ENCODE assay signal across 15 cellular contexts in genomic region chr20:49891486-49891885, GRCh38. TPM values are rescaled to one million over a fixed set of nuclear protein-coding genes. Genes with fewer than 3 reads are reported as not detected.
A peak's percentile ranks its signal among the peaks of the same experiment; 100 is the strongest.
DNase-seq lines count a peak whose midpoint lies in the region; ATAC-seq and TF ChIP-seq lines count a peak whose summit lies in the region.
"Had no signal": no experiment of that assay in that cellular context is flagged by ENCODE, and none has a peak within 500 bp of the region (broad histone marks: within the 10 kb centered on the region; RNA-seq: fewer than 3 reads in every experiment).

No MANE protein-coding gene starts in this region.

- H3K4me3 Mint-ChIP-seq in activated T-helper 17 cell treated with anti-CD3 and anti-CD28 coated beads, Interleukin-2, amount 50 U/mL, for 72 hours = no peak overlapping the region
- H3K4me3 Mint-ChIP-seq: activated B cell treated with CpG ODN at 0.5 μM for 24 hours had no signal

- H3K36me3 ChIP-seq in prostate gland = no peaks in the 10 kb centered on the region

- no peaks in the 10 kb centered on the region for H3K27me3 Mint-ChIP-seq in activated T-helper 17 cell treated with anti-CD3 and anti-CD28 coated beads, Interleukin-2, amount 50 U/mL, for 72 hours
- H3K27me3 Mint-ChIP-seq: activated B cell treated with CpG ODN at 0.5 μM for 24 hours had no signal

- no peaks in the 10 kb centered on the region for H3K9me3 ChIP-seq in prostate gland
- H3K9me3 ChIP-seq: left lung, MG63 had no signal

- H3K4me1 ChIP-seq in prostate gland (replicated peaks) = peaks cover 17% of the 10 kb centered on the region

- no peak overlapping the region for H3K4me3 ChIP-seq in prostate gland
- H3K4me3 ChIP-seq: K562, left lung, MG63 had no signal

- H3K27ac ChIP-seq in substantia nigra (ENCODE audit: low read depth, low read length, poor library complexity, severe bottlenecking) = peak overlapping the region; percentile 38
- H3K27ac ChIP-seq in prostate gland = peak overlapping the region in 1 of 2 donors; percentile 88

- ATAC-seq in activated T-helper 17 cell treated with anti-CD3 and anti-CD28 coated beads, Interleukin-2, amount 50 U/mL, for 72 hours (replicated peaks) = no peak

- intact Hi-C loops in prostate gland (cut with DNase I) = loop anchor here (10.0 kb wide), 1 partner anchor 347 kb away; no protein-coding TSS in a partner anchor

- no peaks in the 10 kb centered on the region for H3K9me3 Mint-ChIP-seq in activated T-helper 17 cell treated with anti-CD3 and anti-CD28 coated beads, Interleukin-2, amount 50 U/mL, for 72 hours
- H3K9me3 Mint-ChIP-seq: activated B cell treated with CpG ODN at 0.5 μM for 24 hours had no signal

- H3K27ac Mint-ChIP-seq in activated T-helper 17 cell treated with anti-CD3 and anti-CD28 coated beads, Interleukin-2, amount 50 U/mL, for 72 hours = peak overlapping the region; percentile 28
- H3K27ac Mint-ChIP-seq: activated B cell treated with CpG ODN at 0.5 μM for 24 hours had no signal

- 91% methylated on average over 11 of the region's 11 CpGs for WGBS in prostate gland

- no peak for TF ChIP-seq CTCF in prostate gland (IDR thresholded peaks at IDR 0.05)

- no peak for TF ChIP-seq POLR2A in prostate gland (IDR thresholded peaks at IDR 0.05)

- peaks cover 38% of the 10 kb centered on the region for H3K36me3 Mint-ChIP-seq in activated T-helper 17 cell treated with anti-CD3 and anti-CD28 coated beads, Interleukin-2, amount 50 U/mL, for 72 hours (ENCODE audit: low read depth)

- peaks cover 25% of the 10 kb centered on the region for H3K4me1 Mint-ChIP-seq in activated T-helper 17 cell treated with anti-CD3 and anti-CD28 coated beads, Interleukin-2, amount 50 U/mL, for 72 hours

- H3K27me3 ChIP-seq in prostate gland (replicated peaks; ENCODE audit: insufficient read depth) = no peaks in the 10 kb centered on the region
- H3K27me3 ChIP-seq: left lung, MG63 had no signal

- DNase-seq in activated effector memory CD4-positive, alpha-beta T cell treated with anti-CD3 and anti-CD28 coated beads, Interleukin-2, amount 50 U/mL, for 16 hours = peak; percentile 57
- DNase-seq in activated effector memory CD4-positive, alpha-beta T cell treated with Interleukin-2 at 50 U/mL for 16 hours = no peak
- DNase-seq in mesenteric fat pad (ENCODE audit: low spot score) = peak; percentile 30
- no peak for DNase-seq in substantia nigra (lab: John Stamatoyannopoulos, UW)
- DNase-seq in stimulated activated CD4-positive, alpha-beta T cell treated with anti-CD3 and anti-CD28 coated beads, Interleukin-15, amount 100 ng/mL, for 24 hours = no peak
- DNase-seq in NCI-H1417 (lab: John Stamatoyannopoulos, UW) = no peak
- DNase-seq in prostate gland (ENCODE audit: low spot score) = no peak
- DNase-seq: activated B cell treated with CpG ODN at 0.5 μM for 24 hours, cortex of kidney, left lung, MG63, NCI-H1436 treated with DMSO at 0.1 percent for 48 hours, NCI-H524 treated with DMSO at 0.1 percent for 48 hours had no signal

RNA-seq across cellular contexts. Expression of gene SPATA2, which starts 23.8 kb away (rescaled TPM):
- 10 to 100 TPM in 1 of 2 donors, 1 to 10 TPM in 1; 5.5 to 10.3 TPM for total RNA-seq in activated T-helper 17 cell treated with anti-CD3 and anti-CD28 coated beads, Interleukin-2, amount 50 U/mL, for 72 hours
- total RNA-seq in mesenteric fat pad = 4.9 TPM
- 10 to 100 TPM in 1 of 2 donors, 1 to 10 TPM in 1; 9.2 to 15.2 TPM for total RNA-seq in prostate gland

RNA-seq across cellular contexts. Expression of gene RNF114, which starts 44.7 kb away (rescaled TPM):
- total RNA-seq in activated T-helper 17 cell treated with anti-CD3 and anti-CD28 coated beads, Interleukin-2, amount 50 U/mL, for 72 hours = 10 to 100 TPM; 59.8 to 65.0 TPM
- 59.9 TPM for total RNA-seq in mesenteric fat pad
- total RNA-seq in prostate gland = 100 to 1,000 TPM; 166 to 239 TPM

Comparison
In these comparisons a context has a peak if more than half of its experiments do, and no peak if none do; other contexts are left out.
1. DNase-seq: peak in activated effector memory CD4-positive, alpha-beta T cell treated with anti-CD3 and anti-CD28 coated beads, Interleukin-2, amount 50 U/mL, for 16 hours (single experiment) and mesenteric fat pad (single experiment); none in activated effector memory CD4-positive, alpha-beta T cell treated with Interleukin-2 at 50 U/mL for 16 hours (single experiment), substantia nigra (0 of 49), stimulated activated CD4-positive, alpha-beta T cell treated with anti-CD3 and anti-CD28 coated beads, Interleukin-15, amount 100 ng/mL, for 24 hours (single experiment), NCI-H1417 (0 of 3) and prostate gland (single experiment).